Comparison of ENCODE assay signal across 8 cellular contexts in the genomic region with DNA sequence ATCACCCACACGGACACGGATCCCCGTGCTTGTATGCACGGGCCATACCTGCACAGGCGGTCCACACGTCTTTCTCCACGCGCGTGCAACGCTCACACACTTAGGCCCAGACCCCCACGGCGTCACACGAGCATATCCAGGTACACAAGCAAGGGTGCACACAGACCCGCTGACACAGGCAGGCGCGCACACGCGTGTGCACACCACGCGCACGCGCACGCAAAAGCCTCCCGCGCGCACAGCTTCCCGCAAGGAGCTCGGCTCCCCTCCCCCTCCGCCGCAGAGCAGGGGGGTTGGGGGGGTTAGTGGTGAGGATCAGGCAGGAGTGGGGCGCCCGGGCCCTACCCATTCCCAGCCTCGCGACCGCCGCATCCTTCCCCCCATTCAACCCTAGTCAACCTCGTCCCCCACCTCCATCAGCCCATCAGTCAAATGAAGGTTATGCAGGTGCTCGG. TPM values are rescaled to one million over a fixed set of nuclear protein-coding genes. Genes with fewer than 3 reads are reported as not detected.
DNase-seq lines count a peak whose midpoint lies in the region; TF ChIP-seq lines count a peak whose summit lies in the region.

No MANE protein-coding gene starts in this region.

- H4K20me1 ChIP-seq in fibroblast of lung (ENCODE audit: control insufficient read depth, extremely low read depth, insufficient read depth, low read length) (no peaks in the 10 kb centered on the region), neural progenitor cell (ENCODE audit: low read depth) (no peaks in the 10 kb centered on the region)

- CTCF ChIA-PET in CD8-positive, alpha-beta memory T cell (lab: Charles Lee), result interaction anchor here (0.6 to 10.9 kb wide), 6 partner anchors 10 to 195 kb away, joined by 3 to 116 read pairs (median 9); a partner anchor contains a TSS

- H3K27me3 Mint-ChIP-seq in CD8-positive, alpha-beta memory T cell, result peaks cover under 1 to 1% of the 10 kb centered on the region in 2 donors
- H3K27me3 Mint-ChIP-seq in HFFc6 (ENCODE audit: insufficient read depth) (peaks cover 5% of the 10 kb centered on the region), neural progenitor cell (ENCODE audit: insufficient read depth, low read depth) (peaks cover 6% of the 10 kb centered on the region)

- peak overlapping the region; percentile 71 to 98 (median 94) for H3K27ac Mint-ChIP-seq in CD8-positive, alpha-beta memory T cell
- peak overlapping the region; percentile 53 for H3K27ac Mint-ChIP-seq in HFFc6
- no peak overlapping the region for H3K27ac Mint-ChIP-seq in neural progenitor cell

- H3K4me3 Mint-ChIP-seq in CD8-positive, alpha-beta memory T cell, result peak overlapping the region; percentile 91 to 98 (median 96)
- H3K4me3 Mint-ChIP-seq in HFFc6 (peak overlapping the region; percentile 95), neural progenitor cell (peak overlapping the region; percentile 94)

- H3K36me3 ChIP-seq in CD8-positive, alpha-beta memory T cell (ENCODE audit: insufficient read depth, low read length), result peaks cover 4% of the 10 kb centered on the region
- H3K36me3 ChIP-seq in fibroblast of lung (ENCODE audit: control insufficient read depth, insufficient read depth, low read length), result peaks cover 7% of the 10 kb centered on the region
- H3K36me3 ChIP-seq in neural progenitor cell, result no peaks in the 10 kb centered on the region

- H3F3A ChIP-seq in neural progenitor cell (ENCODE audit: low read depth), result peaks cover 30% of the 10 kb centered on the region

- TF ChIP-seq CTCF in HFFc6 (IDR thresholded peaks at IDR 0.05) (no peak), WI38 (IDR thresholded peaks at IDR 0.05; ENCODE audit: low read depth, low read length) (no peak), fibroblast of lung (conservative IDR thresholded peaks at IDR 0.05 in 1 of 2, IDR thresholded peaks at IDR 0.05 in 1 of 2; ENCODE audit: low read depth in 1 of 2, low read length in 2 of 2) (no peak), neural progenitor cell (IDR thresholded peaks at IDR 0.05) (no peak)

- peak overlapping the region; percentile 94 for H3K4me3 ChIP-seq in CD8-positive, alpha-beta memory T cell (ENCODE audit: low read length)
- H3K4me3 ChIP-seq in WI38 (ENCODE audit: low read depth, low read length), result peak overlapping the region; percentile 73
- peak overlapping the region; percentile 74 to 97 (median 91) for H3K4me3 ChIP-seq in fibroblast of lung (replicated peaks in 1 of 4; ENCODE audit: control extremely low read depth in 1 of 4, insufficient read depth in 1 of 4, low read depth in 3 of 4, low read length in 4 of 4)
- H3K4me3 ChIP-seq in neural progenitor cell, result peak overlapping the region; percentile 66

- H3K4me2 ChIP-seq in fibroblast of lung (ENCODE audit: extremely low read depth, insufficient read depth, low read length) (peak overlapping the region; percentile 96), neural progenitor cell (peak overlapping the region; percentile 93)

- H2AFZ ChIP-seq in fibroblast of lung (ENCODE audit: low read length) (peak overlapping the region; percentile 69), neural progenitor cell (replicated peaks) (peak overlapping the region; percentile 73)

- H3K9me3 ChIP-seq in CD8-positive, alpha-beta memory T cell (ENCODE audit: low read length), result no peaks in the 10 kb centered on the region
- H3K9me3 ChIP-seq in fibroblast of lung (ENCODE audit: control insufficient read depth, insufficient read depth, low read depth, low read length), result no peaks in the 10 kb centered on the region
- no peaks in the 10 kb centered on the region for H3K9me3 ChIP-seq in neural progenitor cell (ENCODE audit: low read depth)

- DNase-seq in CD8-positive, alpha-beta memory T cell, result peak in 2 of 5 donors; percentile 39 to 77
- DNase-seq in HFFc6 (no peak), fibroblast of lung (ENCODE audit: low read depth in 2 of 2) (no peak), neural progenitor cell (ENCODE audit: low spot score) (no peak), NCI-H774 (lab: John Stamatoyannopoulos, UW) (no peak), KG1 (lab: John Stamatoyannopoulos, UW) (no peak), ecto neural progenitor cell (ENCODE audit: low spot score) (no peak)

- no peaks in the 10 kb centered on the region for H3K9me3 Mint-ChIP-seq in CD8-positive, alpha-beta memory T cell
- H3K9me3 Mint-ChIP-seq in HFFc6 (no peaks in the 10 kb centered on the region), neural progenitor cell (no peaks in the 10 kb centered on the region)

- peaks cover 16 to 36% (median 22%) of the 10 kb centered on the region in 3 donors for H3K4me1 Mint-ChIP-seq in CD8-positive, alpha-beta memory T cell
- H3K4me1 Mint-ChIP-seq in HFFc6 (ENCODE audit: low read depth) (peaks cover 38% of the 10 kb centered on the region), neural progenitor cell (peaks cover 22% of the 10 kb centered on the region)

- no peak overlapping the region for H3K27ac ChIP-seq in CD8-positive, alpha-beta memory T cell (ENCODE audit: low read depth, low read length)
- peak overlapping the region; percentile 92 for H3K27ac ChIP-seq in fibroblast of lung (ENCODE audit: insufficient read depth, low read length)
- H3K27ac ChIP-seq in neural progenitor cell, result no peak overlapping the region

- H3K4me1 ChIP-seq in CD8-positive, alpha-beta memory T cell (ENCODE audit: insufficient read depth, low read length), result peaks cover 17% of the 10 kb centered on the region
- peaks cover 21% of the 10 kb centered on the region for H3K4me1 ChIP-seq in fibroblast of lung (ENCODE audit: control insufficient read depth, extremely low read depth, insufficient read depth, low read length)
- H3K4me1 ChIP-seq in neural progenitor cell, result peaks cover 16% of the 10 kb centered on the region

- peaks cover 14% of the 10 kb centered on the region for H3K79me2 ChIP-seq in fibroblast of lung (ENCODE audit: control insufficient read depth, insufficient read depth, low read length)
- no peaks in the 10 kb centered on the region for H3K79me2 ChIP-seq in neural progenitor cell (ENCODE audit: low read depth)

- POLR2A ChIA-PET in CD8-positive, alpha-beta memory T cell (lab: Charles Lee), result interaction anchor here (1.0 to 3.4 kb wide), 5 partner anchors 9 to 271 kb away, joined by 3 to 41 read pairs (median 6); a partner anchor contains a TSS

- H3K9ac ChIP-seq in fibroblast of lung (ENCODE audit: insufficient read depth, low read length) (peak overlapping the region; percentile 92), neural progenitor cell (no peak overlapping the region)

- H3K27me3 ChIP-seq in CD8-positive, alpha-beta memory T cell (ENCODE audit: insufficient read depth, low read length, poor library complexity, severe bottlenecking), result peaks cover under 1% of the 10 kb centered on the region
- H3K27me3 ChIP-seq in fibroblast of lung (ENCODE audit: control insufficient read depth, insufficient read depth, low read length), result no peaks in the 10 kb centered on the region
- peaks cover 18% of the 10 kb centered on the region for H3K27me3 ChIP-seq in neural progenitor cell

- peaks cover under 1 to 22% (median 2%) of the 10 kb centered on the region in 3 donors for H3K36me3 Mint-ChIP-seq in CD8-positive, alpha-beta memory T cell
- H3K36me3 Mint-ChIP-seq in HFFc6 (ENCODE audit: low read depth) (peaks cover 9% of the 10 kb centered on the region; the same call in 1 of the 2 replicates), neural progenitor cell (peaks cover 3% of the 10 kb centered on the region)

RNA-seq across cellular contexts. Expression of a gene that starts 0.4 kb away (rescaled TPM):
- 1 to 10 TPM; 2.9 to 3.8 TPM for total RNA-seq in CD8-positive, alpha-beta memory T cell
- 0.59 TPM for polyA plus RNA-seq in CD8-positive, alpha-beta memory T cell
- total RNA-seq in HFFc6 (2021; fragmentation: NEBNext Ultra II Directional; extraction: Animal tissue kit (Norgen Biotek cat#: 25700)), result 1 to 10 TPM; 6.1 to 9.0 (median 7.3) TPM
- total RNA-seq in fibroblast of lung (0.77 and 2.0 TPM in 2 replicates), neural progenitor cell (ENCODE audit: low replicate concordance) (1.1 and 1.5 TPM in 2 replicates)
- 3.6 and 10.1 TPM in 2 replicates for polyA plus RNA-seq in fibroblast of lung
- polyA plus RNA-seq in fibroblast of lung (2012), result 4.7 and 10.5 TPM in 2 replicates
- 17.8 and 47.5 TPM in 2 replicates for polyA minus RNA-seq in fibroblast of lung (ENCODE audit: low replicate concordance)

RNA-seq across cellular contexts. Expression of a gene that starts 10.4 kb away (rescaled TPM):
- 10 to 100 TPM; 24.2 to 24.6 TPM for total RNA-seq in CD8-positive, alpha-beta memory T cell
- polyA plus RNA-seq in CD8-positive, alpha-beta memory T cell, result 12.6 TPM
- total RNA-seq in HFFc6 (2021; fragmentation: NEBNext Ultra II Directional; extraction: Animal tissue kit (Norgen Biotek cat#: 25700)), result 10 to 100 TPM in 5 of 6 experiments, 1 to 10 TPM in 1; 9.7 to 14.9 (median 13.1) TPM
- total RNA-seq in fibroblast of lung (4.1 and 4.6 TPM in 2 replicates), neural progenitor cell (ENCODE audit: low replicate concordance) (28.1 and 37.7 TPM in 2 replicates)
- polyA plus RNA-seq in fibroblast of lung, result 9.4 and 16.7 TPM in 2 replicates
- polyA plus RNA-seq in fibroblast of lung (2012), result 10.2 and 18.3 TPM in 2 replicates
- polyA minus RNA-seq in fibroblast of lung (ENCODE audit: low replicate concordance), result 25.6 and 48.3 TPM in 2 replicates

RNA-seq across cellular contexts. Expression of a gene that starts 22.8 kb away (rescaled TPM):
- not detected for total RNA-seq in CD8-positive, alpha-beta memory T cell
- not detected for polyA plus RNA-seq in CD8-positive, alpha-beta memory T cell
- total RNA-seq in HFFc6 (2021; fragmentation: NEBNext Ultra II Directional; extraction: Animal tissue kit (Norgen Biotek cat#: 25700)), result under 1 TPM in 1 of 6 experiments, not detected in 5; 0.14 TPM
- total RNA-seq in fibroblast of lung, result 1.3 and 2.0 TPM in 2 replicates
- polyA plus RNA-seq in fibroblast of lung, result 0.09 and 0.35 TPM in 2 replicates
- polyA plus RNA-seq in fibroblast of lung (2012), result 0.52 and 1.6 TPM in 2 replicates
- polyA minus RNA-seq in fibroblast of lung (ENCODE audit: low replicate concordance), result not detected in 2 replicates
- total RNA-seq in neural progenitor cell (ENCODE audit: low replicate concordance), result 0.28 and 0.62 TPM in 2 replicates

RNA-seq across cellular contexts. Expression of a gene that starts 29.8 kb away (rescaled TPM):
- total RNA-seq in CD8-positive, alpha-beta memory T cell, result 10 to 100 TPM; 33.3 to 34.5 TPM
- 10.9 TPM for polyA plus RNA-seq in CD8-positive, alpha-beta memory T cell
- total RNA-seq in HFFc6 (2021; fragmentation: NEBNext Ultra II Directional; extraction: Animal tissue kit (Norgen Biotek cat#: 25700)), result 1 to 10 TPM; 4.9 to 9.0 (median 6.0) TPM
- total RNA-seq in fibroblast of lung (3.1 and 8.8 TPM in 2 replicates), neural progenitor cell (ENCODE audit: low replicate concordance) (0.62 TPM in 1 of 2 replicates, not detected in the other)
- polyA plus RNA-seq in fibroblast of lung, result 15.8 and 50.9 TPM in 2 replicates
- 19.6 and 57.5 TPM in 2 replicates for polyA plus RNA-seq in fibroblast of lung (2012)
- polyA minus RNA-seq in fibroblast of lung (ENCODE audit: low replicate concordance), result 15.8 and 53.5 TPM in 2 replicates

RNA-seq across cellular contexts. Expression of a gene that starts 50.5 kb away (rescaled TPM):
- total RNA-seq in CD8-positive, alpha-beta memory T cell, result 10 to 100 TPM; 17.7 to 17.9 TPM
- 5.7 TPM for polyA plus RNA-seq in CD8-positive, alpha-beta memory T cell
- total RNA-seq in HFFc6 (2021; fragmentation: NEBNext Ultra II Directional; extraction: Animal tissue kit (Norgen Biotek cat#: 25700)), result 10 to 100 TPM; 51.9 to 66.1 (median 56.0) TPM
- total RNA-seq in fibroblast of lung, result 10.1 and 11.3 TPM in 2 replicates
- 18.4 and 29.5 TPM in 2 replicates for polyA plus RNA-seq in fibroblast of lung
- polyA plus RNA-seq in fibroblast of lung (2012), result 32.6 and 45.1 TPM in 2 replicates
- 25.4 and 35.9 TPM in 2 replicates for polyA minus RNA-seq in fibroblast of lung (ENCODE audit: low replicate concordance)
- 21.4 and 41.8 TPM in 2 replicates for total RNA-seq in neural progenitor cell (ENCODE audit: low replicate concordance)
